In the genomic region with DNA sequence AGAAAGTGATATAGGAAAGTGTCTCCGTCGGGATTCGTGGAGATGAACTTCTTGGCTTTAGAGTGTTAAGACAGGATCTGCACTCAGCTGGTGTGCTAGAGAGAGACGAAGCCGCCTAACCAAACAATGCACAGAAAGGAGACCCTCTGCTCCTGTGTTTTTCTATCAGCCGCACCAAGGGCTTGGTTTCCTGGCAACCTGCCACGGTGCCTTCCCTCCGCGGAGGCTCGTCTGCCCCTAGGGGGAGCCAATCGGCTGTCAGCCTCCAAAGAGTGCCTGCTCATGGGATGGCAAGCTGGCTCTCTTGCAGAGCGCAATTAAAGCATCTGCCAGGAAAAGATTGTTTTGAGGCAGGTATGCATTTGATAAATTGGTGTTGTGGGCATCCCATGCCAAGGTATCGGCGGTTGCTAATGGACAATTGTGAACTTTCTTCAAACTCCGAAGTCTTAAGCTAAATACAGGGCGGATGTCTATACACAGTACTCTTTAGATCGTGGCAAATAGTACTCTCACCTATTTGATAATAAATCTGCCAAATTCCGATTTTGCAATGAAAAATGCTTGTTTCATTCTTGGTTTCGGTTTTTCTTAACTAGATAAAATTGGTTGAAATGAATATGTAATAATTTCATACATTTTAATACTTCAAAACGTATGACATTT, we compare ENCODE assay signal across 8 cellular contexts.
DNase-seq lines count a peak whose midpoint lies in the region; ATAC-seq and TF ChIP-seq lines count a peak whose summit lies in the region.

No MANE protein-coding gene starts in this region.

- intact Hi-C loops in heart right ventricle (cut with DNase I) = loop anchor here in 3 of 10 donors (10.0 kb wide), 3 partner anchors 854 to 1064 kb away; no protein-coding TSS in a partner anchor

- no peaks in the 10 kb centered on the region for H3K36me3 Mint-ChIP-seq in activated T-cell treated with anti-CD3 and anti-CD28 coated beads, Interleukin-2, amount 50 U/mL, for 4 hours (ENCODE audit: insufficient read depth)

- peak; percentile 57 for TF ChIP-seq CTCF in HFF-Myc (IDR thresholded peaks at IDR 0.05; ENCODE audit: low read depth, low read length, missing control alignments)
- peak; percentile 26 to 76 (median 66) for TF ChIP-seq CTCF in heart right ventricle (IDR thresholded peaks at IDR 0.05)

- H3K4me3 ChIP-seq in HFF-Myc (replicated peaks; ENCODE audit: low read depth, low read length) (no peak overlapping the region), heart right ventricle (peak overlapping the region in 3 of 10 donors; percentile 17 to 25 (median 17))

- no peak overlapping the region for H3K27ac ChIP-seq in heart right ventricle

- peaks cover 0 to 4% (median 0%) of the 10 kb centered on the region in 11 donors for H3K9me3 ChIP-seq in heart right ventricle

- H3K9me3 Mint-ChIP-seq in activated T-cell treated with anti-CD3 and anti-CD28 coated beads, Interleukin-2, amount 50 U/mL, for 4 hours = peaks cover 3% of the 10 kb centered on the region

- no peaks in the 10 kb centered on the region for H3K4me1 Mint-ChIP-seq in activated T-cell treated with anti-CD3 and anti-CD28 coated beads, Interleukin-2, amount 50 U/mL, for 4 hours (ENCODE audit: low read depth)

- H3K27me3 Mint-ChIP-seq in activated T-cell treated with anti-CD3 and anti-CD28 coated beads, Interleukin-2, amount 50 U/mL, for 4 hours (ENCODE audit: low read depth) = no peaks in the 10 kb centered on the region

- H3K4me3 Mint-ChIP-seq in activated T-cell treated with anti-CD3 and anti-CD28 coated beads, Interleukin-2, amount 50 U/mL, for 4 hours = no peak overlapping the region

- DNase-seq in activated T-cell treated with anti-CD3 and anti-CD28 coated beads for 48 hours (ENCODE audit: low read depth) = peak; percentile 34
- no peak for DNase-seq in activated T-cell treated with anti-CD3 and anti-CD28 coated beads, Interleukin-2, amount 50 U/mL, for 4 hours
- peak; percentile 4 for DNase-seq in HFF-Myc (ENCODE audit: extremely low read depth, low read depth)
- peak; percentile 66 for DNase-seq in NCI-H146 treated with DMSO at 0.1 percent for 48 hours (lab: John Stamatoyannopoulos, UW; ENCODE audit: unreplicated experiment)
- peak; percentile 50 to 60 for DNase-seq in activated T-cell treated with anti-CD3 and anti-CD28 coated beads, Interleukin-2, amount 50 U/mL, for 48 hours
- peak; percentile 60 to 72 for DNase-seq in heart right ventricle
- peak; percentile 13 for DNase-seq in pulmonary artery endothelial cell (ENCODE audit: low read depth, low spot score)

- 32 to 36% methylated on average over 20 of the region's 20 CpGs for WGBS in heart right ventricle, 2 donors

- no peaks in the 10 kb centered on the region for H3K27me3 ChIP-seq in heart right ventricle

- peaks cover 0 to 9% (median 0%) of the 10 kb centered on the region in 9 donors for H3K4me1 ChIP-seq in heart right ventricle

- no peaks in the 10 kb centered on the region for H3K36me3 ChIP-seq in heart right ventricle

- no peak for ATAC-seq in activated T-cell treated with anti-CD3 and anti-CD28 coated beads, Interleukin-2, amount 50 U/mL, for 4 hours
- peak in 5 of 8 donors; percentile 43 to 65 (median 50) for ATAC-seq in heart right ventricle
- ATAC-seq in HG03565 (IDR thresholded peaks at IDR 0.05; ENCODE audit: unreplicated experiment) = no peak

Comparison
In these comparisons a context has a peak if more than half of its experiments do, and no peak if none do; other contexts are left out.
1. ATAC-seq: peak in heart right ventricle (5 of 8); none in activated T-cell treated with anti-CD3 and anti-CD28 coated beads, Interleukin-2, amount 50 U/mL, for 4 hours (0 of 2) and HG03565 (single experiment).